In the genomic region with DNA sequence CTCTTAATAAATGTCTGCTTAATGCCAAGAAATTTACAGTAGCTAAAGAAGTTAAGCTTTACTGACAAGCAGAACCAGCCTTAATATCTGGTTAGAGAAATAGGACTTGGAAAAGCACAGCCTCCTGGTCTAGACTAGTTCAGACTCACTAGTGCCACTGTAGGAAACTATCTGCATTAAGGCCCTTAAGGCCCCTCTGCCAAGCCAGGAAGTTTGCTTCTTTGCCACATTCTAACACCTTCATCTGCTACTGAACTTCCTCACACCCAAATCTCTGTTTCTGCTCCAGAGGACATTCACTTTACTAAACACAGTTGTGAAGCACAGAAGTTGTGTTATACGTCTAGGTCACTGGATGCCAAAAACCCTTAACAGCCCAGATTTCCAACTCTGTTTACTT, we compare ENCODE assay signal across 1 cellular context.
TF ChIP-seq lines count a peak whose summit lies in the region.

No MANE protein-coding gene starts in this region.

TF ChIP-seq in IMR-90, 13 proteins besides CTCF, POLR2A, EP300 and RAD21:
- TF ChIP-seq MAFK (IDR thresholded peaks at IDR 0.05; ENCODE audit: low read depth, low read length) (no peak), BHLHE40 (IDR thresholded peaks at IDR 0.05; ENCODE audit: low read depth, low read length) (no peak), RFX5 (IDR thresholded peaks at IDR 0.05; ENCODE audit: low read depth, low read length) (no peak), FOS (IDR thresholded peaks at IDR 0.05; ENCODE audit: low read depth, low read length) (no peak), RCOR1 (IDR thresholded peaks at IDR 0.05; ENCODE audit: insufficient replicate concordance, low read length) (no peak), CHD1 (IDR thresholded peaks at IDR 0.05; ENCODE audit: low read depth, low read length) (no peak), MAZ (IDR thresholded peaks at IDR 0.05; ENCODE audit: borderline replicate concordance, low read depth, low read length) (no peak), SMC3 (IDR thresholded peaks at IDR 0.05; ENCODE audit: low read depth, low read length) (no peak), MXI1 (IDR thresholded peaks at IDR 0.05; ENCODE audit: borderline replicate concordance, low read depth, low read length) (no peak), NFE2L2 (IDR thresholded peaks at IDR 0.05; ENCODE audit: low read depth, low read length) (no peak), CEBPB (IDR thresholded peaks at IDR 0.05; ENCODE audit: low read depth, low read length) (no peak)
- TF ChIP-seq, protein P1, sequence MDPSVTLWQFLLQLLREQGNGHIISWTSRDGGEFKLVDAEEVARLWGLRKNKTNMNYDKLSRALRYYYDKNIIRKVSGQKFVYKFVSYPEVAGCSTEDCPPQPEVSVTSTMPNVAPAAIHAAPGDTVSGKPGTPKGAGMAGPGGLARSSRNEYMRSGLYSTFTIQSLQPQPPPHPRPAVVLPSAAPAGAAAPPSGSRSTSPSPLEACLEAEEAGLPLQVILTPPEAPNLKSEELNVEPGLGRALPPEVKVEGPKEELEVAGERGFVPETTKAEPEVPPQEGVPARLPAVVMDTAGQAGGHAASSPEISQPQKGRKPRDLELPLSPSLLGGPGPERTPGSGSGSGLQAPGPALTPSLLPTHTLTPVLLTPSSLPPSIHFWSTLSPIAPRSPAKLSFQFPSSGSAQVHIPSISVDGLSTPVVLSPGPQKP (IDR thresholded peaks at IDR 0.05; ENCODE audit: borderline replicate concordance, low read depth, low read length) = no peak
- TF ChIP-seq, protein P2, sequence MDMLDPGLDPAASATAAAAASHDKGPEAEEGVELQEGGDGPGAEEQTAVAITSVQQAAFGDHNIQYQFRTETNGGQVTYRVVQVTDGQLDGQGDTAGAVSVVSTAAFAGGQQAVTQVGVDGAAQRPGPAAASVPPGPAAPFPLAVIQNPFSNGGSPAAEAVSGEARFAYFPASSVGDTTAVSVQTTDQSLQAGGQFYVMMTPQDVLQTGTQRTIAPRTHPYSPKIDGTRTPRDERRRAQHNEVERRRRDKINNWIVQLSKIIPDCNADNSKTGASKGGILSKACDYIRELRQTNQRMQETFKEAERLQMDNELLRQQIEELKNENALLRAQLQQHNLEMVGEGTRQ (IDR thresholded peaks at IDR 0.05; ENCODE audit: low read depth, low read length) = no peak
TF ChIP-seq in IMR-90: peak in this region for 0.
